ENCODE assay signal across 9 cellular contexts in the genomic region with DNA sequence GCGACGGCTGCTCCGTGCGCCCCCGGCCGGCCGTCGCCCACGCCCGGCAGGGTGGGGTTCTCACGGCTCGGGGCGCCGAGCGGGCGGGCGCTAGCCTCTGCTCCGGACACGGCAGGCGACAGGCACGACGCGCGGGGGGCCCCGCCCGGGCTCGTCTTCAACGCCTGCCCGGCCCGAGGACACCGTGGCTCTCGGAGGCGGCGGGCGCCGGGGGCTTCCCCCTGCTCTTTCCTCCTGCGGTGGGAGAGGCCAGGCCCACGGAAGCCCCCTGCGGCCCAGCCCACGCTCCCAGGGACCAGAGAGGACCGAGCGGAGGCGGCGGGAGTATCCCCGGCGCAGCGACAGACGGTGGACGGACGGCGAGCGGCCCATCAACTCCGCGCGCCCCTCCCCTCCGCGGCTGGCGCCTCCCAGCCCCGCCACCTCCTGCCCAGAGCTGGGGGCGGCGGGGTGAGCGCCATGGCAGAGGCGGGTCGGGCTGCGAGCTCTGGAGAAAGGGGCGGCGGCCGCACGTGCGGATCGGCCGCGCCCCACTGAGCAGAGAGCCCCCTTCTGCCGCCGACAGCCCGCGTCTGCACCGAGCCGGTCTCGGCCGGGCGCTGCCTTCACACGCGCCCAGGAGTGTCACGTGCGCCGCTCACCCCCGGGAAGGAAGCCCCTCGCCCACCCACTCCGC. TPM values are rescaled to one million over a fixed set of nuclear protein-coding genes. Genes with fewer than 3 reads are reported as not detected.
A peak's percentile ranks its signal among the peaks of the same experiment; 100 is the strongest.
DNase-seq lines count a peak whose midpoint lies in the region; ATAC-seq and TF ChIP-seq lines count a peak whose summit lies in the region.
"Had no signal": no experiment of that assay in that cellular context is flagged by ENCODE, and none has a peak within 500 bp of the region (broad histone marks: within the 10 kb centered on the region; RNA-seq: fewer than 3 reads in every experiment).

SHE (minus strand) TSS at position 347 of the 676 bp plus-strand sequence. CDS start 386 bp downstream, outside the sequence.
A gene with protein sequence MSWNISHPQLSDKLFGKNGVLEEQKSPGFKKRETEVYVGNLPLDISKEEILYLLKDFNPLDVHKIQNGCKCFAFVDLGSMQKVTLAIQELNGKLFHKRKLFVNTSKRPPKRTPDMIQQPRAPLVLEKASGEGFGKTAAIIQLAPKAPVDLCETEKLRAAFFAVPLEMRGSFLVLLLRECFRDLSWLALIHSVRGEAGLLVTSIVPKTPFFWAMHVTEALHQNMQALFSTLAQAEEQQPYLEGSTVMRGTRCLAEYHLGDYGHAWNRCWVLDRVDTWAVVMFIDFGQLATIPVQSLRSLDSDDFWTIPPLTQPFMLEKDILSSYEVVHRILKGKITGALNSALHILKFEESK (plus strand): TSS at position 154 of the 676 bp plus-strand sequence. CDS start 4,685 bp downstream, outside the sequence.

- H3K9me3 Mint-ChIP-seq in activated CD4-positive, alpha-beta T cell treated with anti-CD3 and anti-CD28 coated beads, Interleukin-2, amount 10 ng/mL, durations not matched to agents 7 days and 5 days: no peaks in the 10 kb centered on the region

- H3K27me3 ChIP-seq in transverse colon: peaks cover 73% of the 10 kb centered on the region

- TF ChIP-seq CTCF in transverse colon (IDR thresholded peaks at IDR 0.05): no peak

- no peak for ATAC-seq in HG02623 (IDR thresholded peaks at IDR 0.05; ENCODE audit: unreplicated experiment)
- no peak for ATAC-seq in HG03378 (IDR thresholded peaks at IDR 0.05; ENCODE audit: unreplicated experiment)

- H3K4me3 ChIP-seq in mesodermal cell (ENCODE audit: extremely low read depth, insufficient read depth, low read length, poor library complexity, severe bottlenecking) (peak within 1 kb of the TSS; percentile 41), transverse colon (peak within 1 kb of the TSS; percentile 22 to 46 (median 35))

- POLR2A ChIA-PET in activated CD4-positive, alpha-beta T cell treated with anti-CD3 and anti-CD28 coated beads, Interleukin-2, amount 10 ng/mL, durations not matched to agents 7 days and 5 days (lab: Charles Lee): no interaction called here

- TF ChIP-seq EP300 in transverse colon (IDR thresholded peaks at IDR 0.05; ENCODE audit: low read depth): no peak

- peak; percentile 7 for DNase-seq in activated CD4-positive, alpha-beta T cell treated with anti-CD3 and anti-CD28 coated beads for 48 hours
- no peak for DNase-seq in activated CD4-positive, alpha-beta T cell treated with anti-CD3 and anti-CD28 coated beads, Interleukin-2, amount 10 ng/mL, durations not matched to agents 7 days and 5 days
- peak; percentile 57 for DNase-seq in ecto neural progenitor cell (ENCODE audit: low spot score)
- DNase-seq in transverse colon: peak; percentile 9
- DNase-seq in NCI-H1048 (lab: John Stamatoyannopoulos, UW): no peak

- no peak within 1 kb of the TSS for H3K27ac Mint-ChIP-seq in activated CD4-positive, alpha-beta T cell treated with anti-CD3 and anti-CD28 coated beads, Interleukin-2, amount 10 ng/mL, durations not matched to agents 7 days and 5 days

- peaks cover 5% of the 10 kb centered on the region for H3K4me1 Mint-ChIP-seq in activated CD4-positive, alpha-beta T cell treated with anti-CD3 and anti-CD28 coated beads, Interleukin-2, amount 10 ng/mL, durations not matched to agents 7 days and 5 days

- intact Hi-C loops in transverse colon (cut with DNase I; ENCODE audit: low total_unique reads): no loop called here

- H3K36me3 ChIP-seq in mesodermal cell (ENCODE audit: control insufficient read depth, insufficient read depth, low read length) (no peaks in the 10 kb centered on the region), transverse colon (no peaks in the 10 kb centered on the region)

- in situ Hi-C loops in transverse colon (cut with MboI; ENCODE audit: low pct_ligation_motif_present in 1 of 4, low pct_unique_long_range_greater_than_20kb in 1 of 4, low sequenced_read_pairs in 3 of 4): no loop called here

- 4 to 7% methylated on average over 39 to 77 of the region's 90 CpGs for WGBS in mesodermal cell (ENCODE audit: insufficient coverage in 2 of 2), 2 experiments
- 12% methylated on average over 55 of the region's 90 CpGs; no CpG with 5 or more reads in 1 of the 2 donors for WGBS in transverse colon (ENCODE audit: low coverage in 1 of 2), 2 donors

- H3K4me1 ChIP-seq in mesodermal cell (ENCODE audit: control insufficient read depth, insufficient read depth, low read length, poor library complexity, severe bottlenecking) (peaks cover 4% of the 10 kb centered on the region), transverse colon (peaks cover 3 to 18% (median 9%) of the 10 kb centered on the region in 4 donors)

- H3K9me3 ChIP-seq in mesodermal cell (ENCODE audit: control insufficient read depth, low read length) (peaks cover 5% of the 10 kb centered on the region), transverse colon (no peaks in the 10 kb centered on the region)

- H3K27ac ChIP-seq in mesodermal cell (ENCODE audit: low read depth, low read length, severe bottlenecking) (no peak within 1 kb of the TSS), transverse colon (peak within 1 kb of the TSS; percentile 46 to 70 (median 56))

- TF ChIP-seq POLR2A in transverse colon (IDR thresholded peaks at IDR 0.05): no peak

- peaks cover 6% of the 10 kb centered on the region for H3K36me3 Mint-ChIP-seq in activated CD4-positive, alpha-beta T cell treated with anti-CD3 and anti-CD28 coated beads, Interleukin-2, amount 10 ng/mL, durations not matched to agents 7 days and 5 days (ENCODE audit: low read depth)

- H3K4me3 Mint-ChIP-seq in activated CD4-positive, alpha-beta T cell treated with anti-CD3 and anti-CD28 coated beads, Interleukin-2, amount 10 ng/mL, durations not matched to agents 7 days and 5 days: no peak within 1 kb of the TSS

- CTCF ChIA-PET in activated CD4-positive, alpha-beta T cell treated with anti-CD3 and anti-CD28 coated beads, Interleukin-2, amount 10 ng/mL, durations not matched to agents 7 days and 5 days (lab: Charles Lee): interaction anchor here (1.3 kb wide), 1 partner anchor 44 kb away, joined by 3 read pairs; no protein-coding TSS in a partner anchor

- H3K27me3 Mint-ChIP-seq in activated CD4-positive, alpha-beta T cell treated with anti-CD3 and anti-CD28 coated beads, Interleukin-2, amount 10 ng/mL, durations not matched to agents 7 days and 5 days: peaks cover 67% of the 10 kb centered on the region

RNA-seq across cellular contexts. Expression of gene SHE, which starts in this region (rescaled TPM):
- not detected for total RNA-seq in activated CD4-positive, alpha-beta T cell treated with anti-CD3 and anti-CD28 coated beads, Interleukin-2, amount 10 ng/mL, durations not matched to agents 7 days and 5 days
- polyA plus RNA-seq in mesodermal cell (2013, experiment 1 of 2): 8.4 TPM
- polyA plus RNA-seq in mesodermal cell (2013, experiment 2 of 2): 6.5 TPM
- total RNA-seq in transverse colon: 10 to 100 TPM in 1 of 4 donors, 1 to 10 TPM in 3; 5.2 to 15.0 (median 6.7) TPM
- polyA plus RNA-seq: BJ had no signal

RNA-seq across cellular contexts. Expression of the second gene that starts in this region (rescaled TPM):
- total RNA-seq in activated CD4-positive, alpha-beta T cell treated with anti-CD3 and anti-CD28 coated beads, Interleukin-2, amount 10 ng/mL, durations not matched to agents 7 days and 5 days: not detected
- 1.3 TPM for polyA plus RNA-seq in mesodermal cell (2013, experiment 1 of 2)
- polyA plus RNA-seq in mesodermal cell (2013, experiment 2 of 2): 2.3 TPM
- 1 to 10 TPM in 1 of 4 donors, under 1 TPM in 1, not detected in 2; 0.96 to 3.3 TPM for total RNA-seq in transverse colon
- polyA plus RNA-seq: BJ had no signal

Comparison
In these comparisons a context has a peak if more than half of its experiments do, and no peak if none do; other contexts are left out.
1. RNA of gene SHE (total RNA-seq): 5.2 to 15.0 TPM in transverse colon; not detected in activated CD4-positive, alpha-beta T cell treated with anti-CD3 and anti-CD28 coated beads, Interleukin-2, amount 10 ng/mL, durations not matched to agents 7 days and 5 days; every median in the first group is over 4 times any median in the second.
2. DNase-seq: peak in activated CD4-positive, alpha-beta T cell treated with anti-CD3 and anti-CD28 coated beads for 48 hours (single experiment), ecto neural progenitor cell (single experiment) and transverse colon (single experiment); none in activated CD4-positive, alpha-beta T cell treated with anti-CD3 and anti-CD28 coated beads, Interleukin-2, amount 10 ng/mL, durations not matched to agents 7 days and 5 days (single experiment) and NCI-H1048 (single experiment).